Comparison of ENCODE assay signal across 8 cellular contexts in the genomic region with DNA sequence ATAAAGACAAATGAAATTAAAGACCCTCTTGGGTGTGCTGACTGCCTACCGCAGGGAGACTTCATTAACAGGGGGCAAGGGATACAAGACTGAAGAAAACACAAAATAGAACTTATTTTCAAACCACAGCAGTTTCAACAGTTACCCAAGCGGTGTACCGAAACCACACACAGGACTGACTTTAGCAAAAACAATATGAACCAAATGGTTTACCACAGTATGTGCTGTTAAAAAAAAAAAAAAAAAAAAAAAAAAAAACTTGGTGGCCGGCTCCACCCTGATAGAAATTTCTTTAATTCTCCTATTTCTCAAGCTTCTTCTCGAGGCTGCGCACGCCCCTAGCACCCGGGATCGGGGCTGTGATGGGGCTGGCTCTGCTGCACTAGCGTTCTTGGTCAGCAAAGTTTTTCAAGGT. TPM values are rescaled to one million over a fixed set of nuclear protein-coding genes. Genes with fewer than 3 reads are reported as not detected.
DNase-seq lines count a peak whose midpoint lies in the region; ATAC-seq and TF ChIP-seq lines count a peak whose summit lies in the region.

No MANE protein-coding gene starts in this region.

- no peak overlapping the region for H3K9ac ChIP-seq in neuronal stem cell (ENCODE audit: low read depth, low read length, poor library complexity)

- intact Hi-C loops in tibial artery (cut with DNase I; ENCODE audit: low total_unique reads): loop anchor here (5.0 kb wide), 1 partner anchor 1830 kb away; no protein-coding TSS in a partner anchor

- H3K27me3 ChIP-seq in mononuclear cell (ENCODE audit: insufficient read depth, low read length) (no peaks in the 10 kb centered on the region), tibial artery (no peaks in the 10 kb centered on the region), neuronal stem cell (ENCODE audit: control insufficient read depth in 3 of 3, insufficient read depth in 3 of 3, low read depth in 1 of 3, low read length in 3 of 3) (peaks cover 0 to 2% (median 0%) of the 10 kb centered on the region in 3 experiments)

- H3K4me1 ChIP-seq in mononuclear cell (ENCODE audit: insufficient read depth, low read length): peaks cover 100% of the 10 kb centered on the region
- peaks cover 0 to 8% (median 0%) of the 10 kb centered on the region in 4 donors for H3K4me1 ChIP-seq in tibial artery
- H3K4me1 ChIP-seq in neuronal stem cell (ENCODE audit: control insufficient read depth in 2 of 2, insufficient read depth in 1 of 2, low read depth in 1 of 2, low read length in 2 of 2): peaks cover 0 to 4% of the 10 kb centered on the region in 2 donors

- H3K36me3 ChIP-seq in tibial artery (peaks cover 0 to 19% (median 5%) of the 10 kb centered on the region in 3 donors), neuronal stem cell (replicated peaks in 1 of 2; ENCODE audit: control insufficient read depth in 2 of 2, insufficient read depth in 2 of 2, low read length in 2 of 2) (peaks cover 8 to 26% of the 10 kb centered on the region in 2 donors)

- H3K4me3 ChIP-seq in mononuclear cell (ENCODE audit: low read length) (peak overlapping the region; percentile 18), tibial artery (no peak overlapping the region), neuronal stem cell (ENCODE audit: low read length in 2 of 2) (no peak overlapping the region)

- H2BK15ac ChIP-seq in neuronal stem cell (ENCODE audit: low read length): no peak overlapping the region

- peak; percentile 42 for ATAC-seq in HG02759 (IDR thresholded peaks at IDR 0.05; ENCODE audit: unreplicated experiment)
- no peak for ATAC-seq in GM18909 (IDR thresholded peaks at IDR 0.05; ENCODE audit: poor library complexity, unreplicated experiment)

- no peak overlapping the region for H3K4ac ChIP-seq in neuronal stem cell (ENCODE audit: low read length)

- no CpG with 5 or more reads among the region's 10 CpGs for WGBS in neuronal stem cell (ENCODE audit: extremely low coverage in 2 of 2, insufficient read length in 2 of 2, insufficient replicate concordance in 1 of 2), 2 donors

- TF ChIP-seq CTCF in GM10248 (IDR thresholded peaks at IDR 0.05; ENCODE audit: control extremely low read depth, extremely low read depth, low read depth, missing control alignments) (no peak), tibial artery (IDR thresholded peaks at IDR 0.05) (no peak)

- H4K91ac ChIP-seq in neuronal stem cell (ENCODE audit: low read depth, low read length, poor library complexity): no peak overlapping the region

- H2BK5ac ChIP-seq in neuronal stem cell (ENCODE audit: low read length): no peak overlapping the region

- no peak overlapping the region for H2AFZ ChIP-seq in neuronal stem cell (ENCODE audit: low read length)

- DNase-seq in GM10248 (ENCODE audit: extremely low spot score) (peak; percentile 66), T-helper 1 cell (peak in 4 of 5 donors; percentile 44 to 90 (median 55)), tibial artery (no peak), neuronal stem cell (ENCODE audit: low spot score) (no peak), NCI-H187 (lab: John Stamatoyannopoulos, UW) (no peak)

- no peak overlapping the region for H3K4me2 ChIP-seq in neuronal stem cell (ENCODE audit: insufficient read depth, low read length, poor library complexity, severe bottlenecking)

- no peak overlapping the region for H2BK12ac ChIP-seq in neuronal stem cell (ENCODE audit: low read length)

- no peak overlapping the region for H4K8ac ChIP-seq in neuronal stem cell (ENCODE audit: low read depth, low read length)

- no peaks in the 10 kb centered on the region for H3K79me1 ChIP-seq in neuronal stem cell (ENCODE audit: low read depth, low read length)

- H2AK5ac ChIP-seq in neuronal stem cell (ENCODE audit: low read depth, low read length): no peak overlapping the region

- POLR2A ChIA-PET in GM10248 (lab: Yijun Ruan, JAX): interaction anchor here (0.6 kb wide), 1 partner anchor 39 kb away, joined by 8 read pairs; no protein-coding TSS in a partner anchor

- no peak overlapping the region for H3K23ac ChIP-seq in neuronal stem cell (ENCODE audit: low read depth, low read length, poor library complexity)

- H3K9me3 ChIP-seq in mononuclear cell (ENCODE audit: low read depth, low read length) (no peaks in the 10 kb centered on the region), tibial artery (no peaks in the 10 kb centered on the region), neuronal stem cell (replicated peaks in 1 of 2; ENCODE audit: control insufficient read depth in 2 of 2, insufficient read depth in 1 of 2, low read depth in 1 of 2, low read length in 2 of 2) (peaks cover 0 to 1% of the 10 kb centered on the region in 2 donors)

- no peak overlapping the region for H3K27ac ChIP-seq in tibial artery
- H3K27ac ChIP-seq in neuronal stem cell (replicated peaks; ENCODE audit: low read length): no peak overlapping the region

- no peak overlapping the region for H3K14ac ChIP-seq in neuronal stem cell (ENCODE audit: low read length)

- no peak overlapping the region for H3K18ac ChIP-seq in neuronal stem cell (ENCODE audit: low read length)

- CTCF ChIA-PET in GM10248 (lab: Yijun Ruan, JAX): interaction anchor here (1.2 to 1.4 kb wide), 2 partner anchors 12 to 15 kb away, joined by 4 to 5 read pairs; no protein-coding TSS in a partner anchor

- H2BK120ac ChIP-seq in neuronal stem cell (ENCODE audit: low read depth, low read length): no peak overlapping the region

RNA-seq across cellular contexts. Expression of gene KLF2, which starts 42.6 kb away (rescaled TPM):
- total RNA-seq in mononuclear cell: 184 TPM
- 0.13 TPM for polyA plus RNA-seq in neuronal stem cell (2013, experiment 1 of 2)
- 0.12 TPM for polyA plus RNA-seq in neuronal stem cell (2013, experiment 2 of 2)

Comparison
In these comparisons a context has a peak if more than half of its experiments do, and no peak if none do; other contexts are left out.
1. DNase-seq: peak in GM10248 (single experiment) and T-helper 1 cell (4 of 5); none in tibial artery (0 of 2), neuronal stem cell (single experiment) and NCI-H187 (0 of 2).